Comparison of ENCODE assay signal across 12 cellular contexts in the genomic region with DNA sequence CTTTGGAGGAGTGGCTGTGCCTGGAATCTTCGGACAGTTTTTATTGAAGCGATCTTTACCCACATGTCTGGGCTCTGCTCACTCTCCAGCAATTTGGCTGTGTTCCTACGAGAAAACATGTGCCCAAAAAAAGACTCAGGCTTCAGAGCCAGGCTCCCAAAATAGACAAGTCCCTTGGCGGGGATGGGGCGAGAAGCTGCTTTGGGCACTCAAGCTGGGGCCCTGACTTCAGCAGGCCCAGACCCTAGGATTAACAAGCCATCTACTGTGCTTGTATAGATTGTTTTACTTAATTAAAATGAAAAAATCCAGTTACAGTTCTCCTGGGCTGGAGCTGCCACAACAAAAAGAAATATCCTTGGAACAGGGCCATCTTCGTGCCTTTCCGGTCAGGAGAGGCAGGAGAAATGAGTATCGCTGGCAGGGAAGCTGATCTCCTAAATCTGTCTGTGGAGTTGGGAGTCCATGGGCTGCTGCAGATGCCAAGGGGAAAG. TPM values are rescaled to one million over a fixed set of nuclear protein-coding genes. Genes with fewer than 3 reads are reported as not detected.
DNase-seq lines count a peak whose midpoint lies in the region; ATAC-seq, FAIRE-seq and TF ChIP-seq lines count a peak whose summit lies in the region.
"Had no signal": no experiment of that assay in that cellular context is flagged by ENCODE, and none has a peak within 500 bp of the region (broad histone marks: within the 10 kb centered on the region; RNA-seq: fewer than 3 reads in every experiment).

No MANE protein-coding gene starts in this region.

- TF ChIP-seq CTCF in AG04450 (IDR thresholded peaks at IDR 0.05; ENCODE audit: low read depth, low read length) (no peak), heart right ventricle (IDR thresholded peaks at IDR 0.05) (no peak), pancreas (IDR thresholded peaks at IDR 0.05) (no peak)
- TF ChIP-seq CTCF in CD8-positive, alpha-beta T cell (IDR thresholded peaks at IDR 0.05): no peak

- CTCF ChIA-PET in AG04450 (lab: Charles Lee): interaction anchor here (1.3 kb wide), 1 partner anchor 16 kb away, joined by 3 read pairs; no protein-coding TSS in a partner anchor
- CTCF ChIA-PET in CD8-positive, alpha-beta T cell (lab: Charles Lee): interaction anchor here (0.8 to 2.4 kb wide), 3 partner anchors 9 to 16 kb away, joined by 3 to 11 read pairs (median 5); no protein-coding TSS in a partner anchor
- CTCF ChIA-PET in activated naive CD4-positive, alpha-beta T cell treated with anti-CD3 and anti-CD28 coated beads, Interleukin-2, amount 10 ng/mL, durations not matched to agents 7 days and 5 days (lab: Charles Lee): interaction anchor here (1.3 kb wide), 1 partner anchor 16 kb away, joined by 3 read pairs; no protein-coding TSS in a partner anchor

- POLR2A ChIA-PET in AG04450 (lab: Yijun Ruan, JAX): no interaction called here
- POLR2A ChIA-PET in CD8-positive, alpha-beta T cell (lab: Charles Lee): no interaction called here

- H3K27ac ChIP-seq in AG04450 (ENCODE audit: low read depth, low read length) (peak overlapping the region; percentile 11), heart right ventricle (peak overlapping the region; percentile 40 to 90 (median 80)), pancreas (peak overlapping the region in 3 of 4 donors; percentile 19 to 81 (median 77))
- H3K27ac ChIP-seq in CD8-positive, alpha-beta T cell (ENCODE audit: low read depth, low read length): no peak overlapping the region

- H3K4me1 Mint-ChIP-seq in CD8-positive, alpha-beta T cell (ENCODE audit: low read depth): peaks cover 29% of the 10 kb centered on the region
- H3K4me1 Mint-ChIP-seq in activated naive CD4-positive, alpha-beta T cell treated with anti-CD3 and anti-CD28 coated beads, Interleukin-2, amount 10 ng/mL, durations not matched to agents 7 days and 5 days: peaks cover 17% of the 10 kb centered on the region

- intact Hi-C loops in heart right ventricle (cut with DNase I): loop anchor here in 4 of 10 donors (5.0 to 10.0 kb wide), 2 partner anchors 52 to 54 kb away; partner anchors contain the start of gene PDCD4 (in 4 of the 4)
- intact Hi-C loops in pancreas (cut with DNase I): no loop called here
- intact Hi-C loops in CD8-positive, alpha-beta T cell (cut with DNase I, micrococcal nuclease): no loop called here

- 12 to 17% methylated on average over 8 of the region's 8 CpGs for WGBS in heart right ventricle, 2 donors
- 15 to 16% methylated on average over 8 of the region's 8 CpGs for WGBS in pancreas, 2 donors

- H3K27me3 Mint-ChIP-seq in CD8-positive, alpha-beta T cell (ENCODE audit: low read depth): no peaks in the 10 kb centered on the region
- H3K27me3 Mint-ChIP-seq in activated naive CD4-positive, alpha-beta T cell treated with anti-CD3 and anti-CD28 coated beads, Interleukin-2, amount 10 ng/mL, durations not matched to agents 7 days and 5 days: peaks cover 8% of the 10 kb centered on the region
- H3K27me3 Mint-ChIP-seq: activated CD8-positive, alpha-beta memory T cell treated with anti-CD3 and anti-CD28 coated beads, Interleukin-2, amount 10 ng/mL, durations not matched to agents 7 days and 5 days had no signal

- H3K4me1 ChIP-seq in heart right ventricle (peaks cover 36 to 95% (median 78%) of the 10 kb centered on the region in 9 donors), pancreas (peaks cover 32 to 63% (median 55%) of the 10 kb centered on the region in 3 donors)
- peaks cover 16% of the 10 kb centered on the region for H3K4me1 ChIP-seq in CD8-positive, alpha-beta T cell (ENCODE audit: insufficient read depth, low read length)

- no peak overlapping the region for H3K4me3 Mint-ChIP-seq in CD8-positive, alpha-beta T cell
- no peak overlapping the region for H3K4me3 Mint-ChIP-seq in activated naive CD4-positive, alpha-beta T cell treated with anti-CD3 and anti-CD28 coated beads, Interleukin-2, amount 10 ng/mL, durations not matched to agents 7 days and 5 days
- H3K4me3 Mint-ChIP-seq: activated CD8-positive, alpha-beta memory T cell treated with anti-CD3 and anti-CD28 coated beads, Interleukin-2, amount 10 ng/mL, durations not matched to agents 7 days and 5 days had no signal

- H3K9me3 ChIP-seq in AG04450 (ENCODE audit: control insufficient read depth, insufficient read depth, low read length) (no peaks in the 10 kb centered on the region), heart right ventricle (no peaks in the 10 kb centered on the region), pancreas (no peaks in the 10 kb centered on the region)
- no peaks in the 10 kb centered on the region for H3K9me3 ChIP-seq in CD8-positive, alpha-beta T cell (ENCODE audit: low read length)

- H3K27ac Mint-ChIP-seq in CD8-positive, alpha-beta T cell: no peak overlapping the region
- H3K27ac Mint-ChIP-seq in activated naive CD4-positive, alpha-beta T cell treated with anti-CD3 and anti-CD28 coated beads, Interleukin-2, amount 10 ng/mL, durations not matched to agents 7 days and 5 days: no peak overlapping the region
- H3K27ac Mint-ChIP-seq: activated CD8-positive, alpha-beta memory T cell treated with anti-CD3 and anti-CD28 coated beads, Interleukin-2, amount 10 ng/mL, durations not matched to agents 7 days and 5 days had no signal

- no peaks in the 10 kb centered on the region for H3K9me3 Mint-ChIP-seq in CD8-positive, alpha-beta T cell
- no peaks in the 10 kb centered on the region for H3K9me3 Mint-ChIP-seq in activated naive CD4-positive, alpha-beta T cell treated with anti-CD3 and anti-CD28 coated beads, Interleukin-2, amount 10 ng/mL, durations not matched to agents 7 days and 5 days

- DNase-seq in AG04450 (ENCODE audit: low read depth, low spot score): no peak
- peak in 48 of 58 donors; percentile 16 to 77 (median 40) for DNase-seq in anterior cingulate cortex (lab: John Stamatoyannopoulos, UW)
- peak; percentile 52 to 78 for DNase-seq in heart right ventricle
- no peak for DNase-seq in pancreas
- DNase-seq in CD8-positive, alpha-beta T cell: no peak
- no peak for DNase-seq in activated naive CD4-positive, alpha-beta T cell treated with anti-CD3 and anti-CD28 coated beads, Interleukin-2, amount 10 ng/mL, durations not matched to agents 7 days and 5 days
- no peak for DNase-seq in HUDEP-2 (lab: John Stamatoyannopoulos, UW; ENCODE audit: unreplicated experiment in 76 of 76)
- DNase-seq: activated CD8-positive, alpha-beta memory T cell treated with anti-CD3 and anti-CD28 coated beads, Interleukin-2, amount 10 ng/mL, durations not matched to agents 7 days and 5 days; effector memory CD4-positive, alpha-beta T cell; mesendoderm; NCI-H2081 had no signal

- H3K36me3 Mint-ChIP-seq in CD8-positive, alpha-beta T cell: no peaks in the 10 kb centered on the region
- H3K36me3 Mint-ChIP-seq in activated naive CD4-positive, alpha-beta T cell treated with anti-CD3 and anti-CD28 coated beads, Interleukin-2, amount 10 ng/mL, durations not matched to agents 7 days and 5 days: no peaks in the 10 kb centered on the region
- H3K36me3 Mint-ChIP-seq: activated CD8-positive, alpha-beta memory T cell treated with anti-CD3 and anti-CD28 coated beads, Interleukin-2, amount 10 ng/mL, durations not matched to agents 7 days and 5 days had no signal

- ATAC-seq in heart right ventricle (peak; percentile 52 to 77 (median 70)), pancreas (peak in 2 of 4 donors; percentile 1 to 6), HG03457 (IDR thresholded peaks at IDR 0.05; ENCODE audit: unreplicated experiment) (no peak)
- ATAC-seq in CD8-positive, alpha-beta T cell: no peak
- ATAC-seq: activated CD8-positive, alpha-beta memory T cell treated with anti-CD3 and anti-CD28 coated beads, Interleukin-2, amount 10 ng/mL, durations not matched to agents 7 days and 5 days had no signal

- H3K27me3 ChIP-seq in AG04450 (ENCODE audit: control insufficient read depth, insufficient read depth, low read length) (peaks cover 33% of the 10 kb centered on the region), heart right ventricle (no peaks in the 10 kb centered on the region), pancreas (no peaks in the 10 kb centered on the region)
- no peaks in the 10 kb centered on the region for H3K27me3 ChIP-seq in CD8-positive, alpha-beta T cell (ENCODE audit: insufficient read depth, low read length)

- no peak for FAIRE-seq in pancreas (lab: Jason Lieb, UNC)

- H3K36me3 ChIP-seq in heart right ventricle: peaks cover 0 to 21% (median 0%) of the 10 kb centered on the region in 9 donors
- no peaks in the 10 kb centered on the region for H3K36me3 ChIP-seq in pancreas
- no peaks in the 10 kb centered on the region for H3K36me3 ChIP-seq in CD8-positive, alpha-beta T cell (ENCODE audit: insufficient read depth, low read length)

- H3K4me3 ChIP-seq in AG04450 (ENCODE audit: low read depth, low read length) (no peak overlapping the region), heart right ventricle (no peak overlapping the region), pancreas (no peak overlapping the region)
- no peak overlapping the region for H3K4me3 ChIP-seq in CD8-positive, alpha-beta T cell (ENCODE audit: low read depth, low read length)

RNA-seq across cellular contexts. Expression of gene PDCD4, which starts 51.4 kb away (rescaled TPM):
- 66.0 and 95.4 TPM in 2 replicates for polyA plus RNA-seq in AG04450 (2011; rRNA removed)
- polyA minus RNA-seq in AG04450 (2011; rRNA and poly(A)+ RNA removed): 29.4 and 55.6 TPM in 2 replicates
- total RNA-seq in heart right ventricle: 10 to 100 TPM; 35.2 to 57.6 (median 45.7) TPM
- polyA plus RNA-seq in heart right ventricle: 10 to 100 TPM; 15.9 to 59.5 TPM
- 100 to 1,000 TPM; 323 to 679 (median 523) TPM for total RNA-seq in pancreas
- 100 to 1,000 TPM; 283 to 352 TPM for polyA plus RNA-seq in pancreas
- 100 to 1,000 TPM; 672 to 688 TPM for total RNA-seq in CD8-positive, alpha-beta T cell

Comparison
In these comparisons a context has a peak if more than half of its experiments do, and no peak if none do; other contexts are left out.
1. DNase-seq: peak in anterior cingulate cortex (48 of 58) and heart right ventricle (2 of 2); none in AG04450 (single experiment), pancreas (0 of 6), CD8-positive, alpha-beta T cell (0 of 7), activated naive CD4-positive, alpha-beta T cell treated with anti-CD3 and anti-CD28 coated beads, Interleukin-2, amount 10 ng/mL, durations not matched to agents 7 days and 5 days (single experiment) and HUDEP-2 (0 of 76).
2. ATAC-seq: peak in heart right ventricle (8 of 8); none in CD8-positive, alpha-beta T cell (single experiment) and HG03457 (single experiment).
3. RNA of gene PDCD4, which starts 51.4 kb away (total RNA-seq): 672 to 688 TPM in CD8-positive, alpha-beta T cell and 323 to 679 TPM in pancreas; 35.2 to 57.6 TPM in heart right ventricle; every median in the first group is over 4 times any median in the second.